In the genomic region with DNA sequence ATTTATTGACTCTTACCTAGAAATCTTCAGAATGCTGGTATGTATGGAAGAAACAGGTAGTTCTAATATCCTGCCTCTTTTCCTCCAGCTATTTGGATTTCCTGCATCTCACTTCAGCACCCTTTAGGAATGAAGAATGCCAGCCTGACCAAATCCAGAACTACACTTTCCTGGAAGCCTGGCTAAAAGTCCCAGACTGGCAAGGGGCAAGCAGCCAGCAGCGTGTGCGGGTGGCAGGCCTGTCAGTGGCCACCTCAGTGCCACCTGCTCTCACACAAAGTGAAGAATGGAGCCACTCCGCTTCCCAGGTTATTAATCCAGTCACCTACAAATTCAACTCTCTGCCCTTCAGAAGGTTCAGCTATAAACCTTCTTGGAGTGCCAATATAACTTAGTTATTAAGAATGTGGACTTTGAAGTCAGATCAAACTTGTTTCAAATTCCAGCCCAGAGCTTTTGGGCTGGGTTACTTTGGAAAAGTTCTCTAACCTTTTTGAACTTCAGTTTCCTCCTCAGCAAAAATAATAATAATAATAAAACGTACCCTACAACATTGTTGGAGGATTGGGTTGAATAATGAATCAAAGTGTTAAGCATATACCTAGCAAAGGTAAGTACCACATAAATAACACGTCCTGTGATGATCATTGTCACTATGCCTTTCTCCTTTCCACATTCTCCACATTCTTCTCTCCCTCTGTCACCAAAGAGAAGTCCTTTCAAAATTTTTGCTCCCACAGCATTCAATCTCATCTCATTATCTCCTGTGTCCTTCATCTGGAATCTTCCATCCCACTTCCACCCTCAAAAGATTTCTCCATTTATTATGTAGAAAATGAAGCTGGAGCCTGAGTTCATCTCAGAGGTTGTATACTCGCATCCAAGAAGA, we compare ENCODE assay signal across 24 cellular contexts. TPM values are rescaled to one million over a fixed set of nuclear protein-coding genes. Genes with fewer than 3 reads are reported as not detected.
DNase-seq lines count a peak whose midpoint lies in the region; ATAC-seq and TF ChIP-seq lines count a peak whose summit lies in the region.
"Had no signal": no experiment of that assay in that cellular context is flagged by ENCODE, and none has a peak within 500 bp of the region (broad histone marks: within the 10 kb centered on the region; RNA-seq: fewer than 3 reads in every experiment).

No MANE protein-coding gene starts in this region.

- no peak overlapping the region for H3K56ac ChIP-seq in mesendoderm (ENCODE audit: low read length)

- no peak overlapping the region for H2BK15ac ChIP-seq in mesendoderm (replicated peaks; ENCODE audit: low read depth)

- H3K9me3 Mint-ChIP-seq in brain (peaks cover 0 to 8% (median 0%) of the 10 kb centered on the region in 5 experiments), Caco-2 (ENCODE audit: unreplicated experiment) (no peaks in the 10 kb centered on the region)
- H3K9me3 Mint-ChIP-seq: activated CD4-positive, alpha-beta T cell treated with anti-CD3 and anti-CD28 coated beads, Interleukin-2, amount 10 ng/mL, durations not matched to agents 24 days and 14 days; activated naive CD4-positive, alpha-beta T cell treated with anti-CD3 and anti-CD28 coated beads, Interleukin-2, amount 10 ng/mL, durations not matched to agents 7 days and 5 days had no signal

- H3K4me2 ChIP-seq in mesendoderm (ENCODE audit: low read length), result no peak overlapping the region

- H3K27ac Mint-ChIP-seq in brain, result peak overlapping the region in 4 of 5 experiments; percentile 76 to 94 (median 84)
- no peak overlapping the region for H3K27ac Mint-ChIP-seq in Caco-2 (ENCODE audit: unreplicated experiment)
- H3K27ac Mint-ChIP-seq: activated CD4-positive, alpha-beta T cell treated with anti-CD3 and anti-CD28 coated beads, Interleukin-2, amount 10 ng/mL, durations not matched to agents 24 days and 14 days; activated CD8-positive, alpha-beta memory T cell treated with anti-CD3 and anti-CD28 coated beads, Interleukin-2, amount 10 ng/mL, durations not matched to agents 7 days and 5 days; activated naive CD4-positive, alpha-beta T cell treated with anti-CD3 and anti-CD28 coated beads, Interleukin-2, amount 10 ng/mL, durations not matched to agents 7 days and 5 days; natural killer cell had no signal

- POLR2A ChIA-PET in Caco-2 (lab: Charles Lee), result no interaction called here

- no peaks in the 10 kb centered on the region for H3K9me3 ChIP-seq in Caco-2
- H3K9me3 ChIP-seq: sigmoid colon, tibial nerve had no signal

- CTCF ChIA-PET in Caco-2 (lab: Charles Lee), result no interaction called here

- H3K4me1 ChIP-seq in mesendoderm (ENCODE audit: control insufficient read depth, low read depth, low read length), result no peaks in the 10 kb centered on the region
- peaks cover 30% of the 10 kb centered on the region for H3K4me1 ChIP-seq in Caco-2
- H3K4me1 ChIP-seq: parathyroid adenoma had no signal

- H3K79me1 ChIP-seq in mesendoderm (ENCODE audit: low read length), result no peaks in the 10 kb centered on the region

- no peaks in the 10 kb centered on the region for H3K79me2 ChIP-seq in mesendoderm (ENCODE audit: control insufficient read depth, insufficient read depth, low read length)
- H3K79me2 ChIP-seq: parathyroid adenoma had no signal

- H3K27me3 ChIP-seq in mesendoderm (ENCODE audit: insufficient read depth, low read length, poor library complexity), result no peaks in the 10 kb centered on the region
- no peaks in the 10 kb centered on the region for H3K27me3 ChIP-seq in Caco-2 (replicated peaks; ENCODE audit: control insufficient read depth, insufficient read depth, low read length)
- H3K27me3 ChIP-seq: MG63, sigmoid colon, tibial nerve had no signal

- H2AK5ac ChIP-seq in mesendoderm (ENCODE audit: low read length), result no peak overlapping the region

- WGBS in mesendoderm (ENCODE audit: extremely low coverage, insufficient coverage, low lambda C conversion rate), result no CpG with 5 or more reads among the region's 6 CpGs

- H3K27me3 Mint-ChIP-seq in brain (peaks cover 13% of the 10 kb centered on the region), Caco-2 (ENCODE audit: insufficient read depth, unreplicated experiment) (no peaks in the 10 kb centered on the region)

- peak; percentile 50 to 62 for ATAC-seq in left cardiac atrium
- no peak for ATAC-seq in HG02884 (IDR thresholded peaks at IDR 0.05; ENCODE audit: unreplicated experiment)
- ATAC-seq: activated CD8-positive, alpha-beta memory T cell treated with anti-CD3 and anti-CD28 coated beads, Interleukin-2, amount 10 ng/mL, durations not matched to agents 7 days and 5 days; natural killer cell had no signal

- no peak overlapping the region for H3K18ac ChIP-seq in mesendoderm (ENCODE audit: low read length)

- intact Hi-C loops in left cardiac atrium (cut with DNase I) (no loop called here), Caco-2 (cut with micrococcal nuclease; ENCODE audit: unreplicated experiment) (loop anchor here (1.0 kb wide), 1 partner anchor 44 kb away; a partner anchor contains a TSS)

- DNase-seq in left cardiac atrium, result peak; percentile 33
- DNase-seq in mesendoderm, result peak; percentile 71
- no peak for DNase-seq in Caco-2
- no peak for DNase-seq in stimulated activated CD4-positive, alpha-beta T cell treated with anti-CD3 and anti-CD28 coated beads, Interleukin-4, amount 100 ng/mL, for 24 hours
- DNase-seq: ACHN; activated CD4-positive, alpha-beta T cell treated with anti-CD3 and anti-CD28 coated beads, Interleukin-2, amount 10 ng/mL, durations not matched to agents 24 days and 14 days; activated CD8-positive, alpha-beta memory T cell treated with anti-CD3 and anti-CD28 coated beads, Interleukin-2, amount 10 ng/mL, durations not matched to agents 7 days and 5 days; activated naive CD4-positive, alpha-beta T cell treated with anti-CD3 and anti-CD28 coated beads, Interleukin-2, amount 10 ng/mL, durations not matched to agents 7 days and 5 days; KBM-7; MG63; natural killer cell; NCI-H1436; stimulated activated CD4-positive, alpha-beta T cell treated with anti-CD3 and anti-CD28 coated beads, Interleukin-15, amount 100 ng/mL, for 24 hours had no signal

- no peak overlapping the region for H3K4me3 ChIP-seq in mesendoderm (ENCODE audit: low read length)
- H3K4me3 ChIP-seq in Caco-2 (ENCODE audit: low read depth, low read length), result no peak overlapping the region
- H3K4me3 ChIP-seq: MG63, sigmoid colon, tibial nerve had no signal

- no peak overlapping the region for H4K5ac ChIP-seq in mesendoderm (ENCODE audit: low read length)

- no TSS peak for BruUV-seq in Caco-2 (replicated peaks; lab: Mats Ljungman, UMichigan)

- no peak overlapping the region for H4K8ac ChIP-seq in mesendoderm (ENCODE audit: low read depth, low read length)

- H3K36me3 ChIP-seq in mesendoderm (ENCODE audit: control insufficient read depth, insufficient read depth, low read length) (no peaks in the 10 kb centered on the region), Caco-2 (ENCODE audit: control insufficient read depth, insufficient read depth, low read length) (no peaks in the 10 kb centered on the region)
- H3K36me3 ChIP-seq: MG63, sigmoid colon, tibial nerve, WERI-Rb-1 had no signal

- no peak overlapping the region for H2BK5ac ChIP-seq in mesendoderm (ENCODE audit: low read length)

- H3K9ac ChIP-seq in mesendoderm (ENCODE audit: low read length), result no peak overlapping the region
- H3K9ac ChIP-seq: parathyroid adenoma had no signal

- no peak overlapping the region for H3K4ac ChIP-seq in mesendoderm (ENCODE audit: low read depth, low read length)

- peaks cover 12% of the 10 kb centered on the region for H3K4me1 Mint-ChIP-seq in brain
- H3K4me1 Mint-ChIP-seq in Caco-2 (ENCODE audit: low read depth, unreplicated experiment), result peaks cover 23% of the 10 kb centered on the region
- H3K4me1 Mint-ChIP-seq: activated CD8-positive, alpha-beta memory T cell treated with anti-CD3 and anti-CD28 coated beads, Interleukin-2, amount 10 ng/mL, durations not matched to agents 7 days and 5 days; activated naive CD4-positive, alpha-beta T cell treated with anti-CD3 and anti-CD28 coated beads, Interleukin-2, amount 10 ng/mL, durations not matched to agents 7 days and 5 days; natural killer cell had no signal

- no peak overlapping the region for H3K23ac ChIP-seq in mesendoderm (ENCODE audit: low read length)

- H3K27ac ChIP-seq in mesendoderm (ENCODE audit: low read depth, low read length), result no peak overlapping the region
- H3K27ac ChIP-seq: parathyroid adenoma had no signal

- H3K36me3 Mint-ChIP-seq in brain, result no peaks in the 10 kb centered on the region
- H3K36me3 Mint-ChIP-seq in Caco-2 (ENCODE audit: insufficient read depth, unreplicated experiment), result no peaks in the 10 kb centered on the region
- H3K36me3 Mint-ChIP-seq: activated CD8-positive, alpha-beta memory T cell treated with anti-CD3 and anti-CD28 coated beads, Interleukin-2, amount 10 ng/mL, durations not matched to agents 7 days and 5 days; activated naive CD4-positive, alpha-beta T cell treated with anti-CD3 and anti-CD28 coated beads, Interleukin-2, amount 10 ng/mL, durations not matched to agents 7 days and 5 days; natural killer cell had no signal

- H3K4me3 Mint-ChIP-seq in brain, result peak overlapping the region in 1 of 5 experiments; percentile 48
- H3K4me3 Mint-ChIP-seq in Caco-2 (ENCODE audit: unreplicated experiment), result no peak overlapping the region
- H3K4me3 Mint-ChIP-seq: activated CD4-positive, alpha-beta T cell treated with anti-CD3 and anti-CD28 coated beads, Interleukin-2, amount 10 ng/mL, durations not matched to agents 24 days and 14 days; activated CD8-positive, alpha-beta memory T cell treated with anti-CD3 and anti-CD28 coated beads, Interleukin-2, amount 10 ng/mL, durations not matched to agents 7 days and 5 days; activated naive CD4-positive, alpha-beta T cell treated with anti-CD3 and anti-CD28 coated beads, Interleukin-2, amount 10 ng/mL, durations not matched to agents 7 days and 5 days; natural killer cell had no signal

- TF ChIP-seq CTCF in brain (conservative IDR thresholded peaks at IDR 0.05) (no peak), Caco-2 (IDR thresholded peaks at IDR 0.05; ENCODE audit: insufficient read depth in 1 of 2, low read depth in 1 of 2, low read length in 1 of 2, severe bottlenecking in 1 of 2, unreplicated experiment in 1 of 2) (no peak)

- no peak overlapping the region for H2BK120ac ChIP-seq in mesendoderm (ENCODE audit: low read depth, low read length)

RNA-seq across cellular contexts. Expression of a gene that starts 6.9 kb away (rescaled TPM):
- polyA plus RNA-seq in brain (ENCODE audit: insufficient read depth, low read depth, low replicate concordance), result 0.66 TPM
- total RNA-seq in left cardiac atrium, result 1 to 10 TPM in 1 of 2 donors, under 1 TPM in 1; 0.53 to 1.4 TPM
- polyA plus RNA-seq in mesendoderm (2013, experiment 1 of 2), result not detected
- polyA plus RNA-seq in mesendoderm (2013, experiment 2 of 2), result not detected
- total RNA-seq in Caco-2 (2022), result 0.18 TPM in 1 of 2 replicates, not detected in the other
- total RNA-seq: activated CD4-positive, alpha-beta T cell treated with anti-CD3 and anti-CD28 coated beads, Interleukin-2, amount 10 ng/mL, durations not matched to agents 24 days and 14 days; activated CD8-positive, alpha-beta memory T cell treated with anti-CD3 and anti-CD28 coated beads, Interleukin-2, amount 10 ng/mL, durations not matched to agents 7 days and 5 days; endothelial cell of umbilical vein; glomerular endothelial cell; H4; HT-29; natural killer cell; tibial nerve had no signal
- polyA plus RNA-seq: BJ, endothelial cell of umbilical vein had no signal

RNA-seq across cellular contexts. Expression of a gene that starts 43.8 kb away (rescaled TPM):
- 14.4 TPM for polyA plus RNA-seq in brain (ENCODE audit: insufficient read depth, low read depth, low replicate concordance)
- total RNA-seq in left cardiac atrium, result 10 to 100 TPM; 18.9 to 36.7 TPM
- polyA plus RNA-seq in mesendoderm (2013, experiment 1 of 2), result 6.9 TPM
- 7.2 TPM for polyA plus RNA-seq in mesendoderm (2013, experiment 2 of 2)
- total RNA-seq in Caco-2 (2022), result 15.3 and 17.3 TPM in 2 replicates

RNA-seq across cellular contexts. Expression of a gene that starts 44.1 kb away (rescaled TPM):
- polyA plus RNA-seq in brain (ENCODE audit: insufficient read depth, low read depth, low replicate concordance), result 8.3 TPM
- total RNA-seq in left cardiac atrium (10 to 100 TPM; 15.0 to 19.9 TPM), Caco-2 (2022) (15.6 and 17.5 TPM in 2 replicates)
- polyA plus RNA-seq in mesendoderm (2013, experiment 1 of 2), result 27.0 TPM
- 27.8 TPM for polyA plus RNA-seq in mesendoderm (2013, experiment 2 of 2)

RNA-seq across cellular contexts. Expression of a gene that starts 57.7 kb away (rescaled TPM):
- polyA plus RNA-seq in brain (ENCODE audit: insufficient read depth, low read depth, low replicate concordance), result 0.19 TPM
- total RNA-seq in left cardiac atrium (under 1 TPM in 1 of 2 donors, not detected in 1; 0.16 TPM), Caco-2 (2022) (1.1 and 1.3 TPM in 2 replicates)
- 0.20 TPM for polyA plus RNA-seq in mesendoderm (2013, experiment 1 of 2)
- polyA plus RNA-seq in mesendoderm (2013, experiment 2 of 2), result 0.13 TPM
- total RNA-seq: activated CD4-positive, alpha-beta T cell treated with anti-CD3 and anti-CD28 coated beads, Interleukin-2, amount 10 ng/mL, durations not matched to agents 24 days and 14 days; activated CD8-positive, alpha-beta memory T cell treated with anti-CD3 and anti-CD28 coated beads, Interleukin-2, amount 10 ng/mL, durations not matched to agents 7 days and 5 days; endothelial cell of umbilical vein; glomerular endothelial cell; H4; natural killer cell; sigmoid colon; tibial nerve had no signal
- polyA plus RNA-seq: BJ had no signal

Comparison
In these comparisons a context has a peak if more than half of its experiments do, and no peak if none do; other contexts are left out.
1. DNase-seq: peak in left cardiac atrium (single experiment) and mesendoderm (single experiment); none in Caco-2 (0 of 2) and stimulated activated CD4-positive, alpha-beta T cell treated with anti-CD3 and anti-CD28 coated beads, Interleukin-4, amount 100 ng/mL, for 24 hours (single experiment).